Comparison of ENCODE assay signal across 19 cellular contexts in genomic region chr1:110248746-110249145, GRCh38.
"Had no signal": no experiment of that assay in that cellular context is flagged by ENCODE, and none has a peak within 500 bp of the region (broad histone marks: within the 10 kb centered on the region; RNA-seq: fewer than 3 reads in every experiment).

No MANE protein-coding gene starts in this region.

- DNase-seq: dorsolateral prefrontal cortex; effector CD4-positive, alpha-beta T cell; mucosa of descending colon; naive thymus-derived CD8-positive, alpha-beta T cell; nephron progenitor cell; occipital lobe; ovary; psoas muscle; right cardiac atrium; small intestine; stimulated activated CD4-positive, alpha-beta T cell treated with anti-CD3 and anti-CD28 coated beads, Interleukin-12 subunit alpha, Interleukin-12 subunit beta, amount 100 ng/mL, for 4 hours; stimulated activated CD4-positive, alpha-beta T cell treated with anti-CD3 and anti-CD28 coated beads, Interleukin-1b, Interleukin-23, amount 100 ng/mL, for 48 hours; stimulated activated CD4-positive, alpha-beta T cell treated with anti-CD3 and anti-CD28 coated beads, Interleukin-4, amount 100 ng/mL, for 1 hour; stimulated activated naive CD4-positive, alpha-beta T cell treated with Interleukin-2 at 50 U/mL for 16 hours; stomach; thyroid gland; trophoblast cell had no signal

- H3K27ac ChIP-seq: dorsolateral prefrontal cortex, ovary, psoas muscle, stomach, thyroid gland, vagina had no signal

- H3K4me3 ChIP-seq: dorsolateral prefrontal cortex, lung, mucosa of descending colon, ovary, psoas muscle, stomach, thyroid gland, vagina had no signal

- H3K4me1 ChIP-seq: psoas muscle, thyroid gland had no signal

- H3K36me3 ChIP-seq: ovary, stomach, thyroid gland, vagina had no signal

- H3K27me3 ChIP-seq: dorsolateral prefrontal cortex, ovary, stomach, thyroid gland, vagina had no signal

- H3K9me3 ChIP-seq: mucosa of descending colon, ovary, psoas muscle, stomach, thyroid gland, vagina had no signal
